8 cellular contexts compared by ENCODE assay signal in genomic region chr12:105420659-105421240, GRCh38.
DNase-seq lines count a peak whose midpoint lies in the region; ATAC-seq and TF ChIP-seq lines count a peak whose summit lies in the region.

No MANE protein-coding gene starts in this region.

- no peak overlapping the region for H3K4me3 Mint-ChIP-seq in naive thymus-derived CD4-positive, alpha-beta T cell

- no peak overlapping the region for H3K4me3 ChIP-seq in GM12864 (ENCODE audit: low read depth, low read length)
- no peak overlapping the region for H3K4me3 ChIP-seq in NT2/D1 (ENCODE audit: insufficient read length, low read depth)
- no peak overlapping the region for H3K4me3 ChIP-seq in naive thymus-derived CD4-positive, alpha-beta T cell (ENCODE audit: low read length)

- H3K9me3 ChIP-seq in NT2/D1 (ENCODE audit: insufficient read depth, low read length), result peaks cover 6% of the 10 kb centered on the region
- no peaks in the 10 kb centered on the region for H3K9me3 ChIP-seq in naive thymus-derived CD4-positive, alpha-beta T cell (ENCODE audit: control insufficient read depth in 2 of 3, low read length in 3 of 3)

- CTCF ChIA-PET in naive thymus-derived CD4-positive, alpha-beta T cell (lab: Charles Lee), result interaction anchor here (0.6 to 3.1 kb wide), 3 partner anchors 11 to 716 kb away, joined by 3 to 12 read pairs (median 3); no protein-coding TSS in a partner anchor

- DNase-seq in GM12864 (ENCODE audit: low read depth) (peak; percentile 19), HUDEP-2 (lab: John Stamatoyannopoulos, UW; ENCODE audit: unreplicated experiment in 76 of 76) (peak in 49 of 76 experiments; percentile 1 to 56 (median 22)), NT2/D1 (ENCODE audit: low read depth, low spot score) (peak; percentile 70), activated T-cell treated with anti-CD3 and anti-CD28 coated beads for 24 hours (ENCODE audit: low read depth) (peak; percentile 42)
- DNase-seq in naive thymus-derived CD4-positive, alpha-beta T cell, result peak in 8 of 9 donors; percentile 8 to 56 (median 44)
- DNase-seq in stimulated activated naive CD4-positive, alpha-beta T cell (lab: John Stamatoyannopoulos, UW), result peak; percentile 4 to 53 (median 32)

- intact Hi-C loops in naive thymus-derived CD4-positive, alpha-beta T cell (cut with micrococcal nuclease), result loop anchor here (1.0 to 5.0 kb wide), 4 partner anchors 716 to 862 kb away; no protein-coding TSS in a partner anchor

- no peaks in the 10 kb centered on the region for H3K27me3 ChIP-seq in NT2/D1 (ENCODE audit: insufficient read depth, insufficient read length)
- no peaks in the 10 kb centered on the region for H3K27me3 ChIP-seq in naive thymus-derived CD4-positive, alpha-beta T cell (ENCODE audit: control insufficient read depth in 2 of 2, insufficient read depth in 2 of 2, low read length in 2 of 2)

- POLR2A ChIA-PET in naive thymus-derived CD4-positive, alpha-beta T cell (lab: Charles Lee), result no interaction called here

- peaks cover 7% of the 10 kb centered on the region for H3K4me1 ChIP-seq in NT2/D1 (ENCODE audit: insufficient read depth, insufficient read length)
- H3K4me1 ChIP-seq in naive thymus-derived CD4-positive, alpha-beta T cell (ENCODE audit: control insufficient read depth in 2 of 2, insufficient read depth in 2 of 2, low read length in 2 of 2), result no peaks in the 10 kb centered on the region

- ATAC-seq in esophagus mucosa (peak; percentile 90), HG02885 (IDR thresholded peaks at IDR 0.05; ENCODE audit: poor library complexity, unreplicated experiment) (no peak)
- peak; percentile 78 for ATAC-seq in naive thymus-derived CD4-positive, alpha-beta T cell

- no peaks in the 10 kb centered on the region for H3K36me3 Mint-ChIP-seq in naive thymus-derived CD4-positive, alpha-beta T cell

- peaks cover 0 to 6% (median under 1%) of the 10 kb centered on the region in 5 donors for H3K27me3 Mint-ChIP-seq in naive thymus-derived CD4-positive, alpha-beta T cell

- no peak overlapping the region for H3K9ac ChIP-seq in NT2/D1 (ENCODE audit: insufficient read length, low read depth)

- H3K27ac Mint-ChIP-seq in naive thymus-derived CD4-positive, alpha-beta T cell, result no peak overlapping the region

- H3K36me3 ChIP-seq in NT2/D1 (ENCODE audit: insufficient read depth, insufficient read length, low read length), result no peaks in the 10 kb centered on the region
- no peaks in the 10 kb centered on the region for H3K36me3 ChIP-seq in naive thymus-derived CD4-positive, alpha-beta T cell (ENCODE audit: control insufficient read depth in 2 of 3, insufficient read depth in 3 of 3, low read length in 3 of 3)

- TF ChIP-seq CTCF in GM12864 (IDR thresholded peaks at IDR 0.05; ENCODE audit: low read depth, low read length, missing control alignments), result peak; percentile 79

- no peaks in the 10 kb centered on the region for H3K9me3 Mint-ChIP-seq in naive thymus-derived CD4-positive, alpha-beta T cell

- no peaks in the 10 kb centered on the region for H3K4me1 Mint-ChIP-seq in naive thymus-derived CD4-positive, alpha-beta T cell

- H3K27ac ChIP-seq in naive thymus-derived CD4-positive, alpha-beta T cell (ENCODE audit: low read depth, low read length), result no peak overlapping the region

Comparison
In these comparisons a context has a peak if more than half of its experiments do, and no peak if none do; other contexts are left out.
1. DNase-seq: peak in every context shown above with its lines; median percentile 70 in NT2/D1; 44 in naive thymus-derived CD4-positive, alpha-beta T cell; 42 in activated T-cell treated with anti-CD3 and anti-CD28 coated beads for 24 hours; 32 in stimulated activated naive CD4-positive, alpha-beta T cell; 22 in HUDEP-2; 19 in GM12864.